ENCODE assay signal across 18 cellular contexts in genomic region chr10:14468726-14469125, GRCh38.
"Had no signal": no experiment of that assay in that cellular context is flagged by ENCODE, and none has a peak within 500 bp of the region (broad histone marks: within the 10 kb centered on the region; RNA-seq: fewer than 3 reads in every experiment).

No MANE protein-coding gene starts in this region.

- H3K36me3 Mint-ChIP-seq: activated naive CD4-positive, alpha-beta T cell treated with anti-CD3 and anti-CD28 coated beads, Interleukin-2, amount 50 U/mL, for 72 hours had no signal

- DNase-seq: activated CD4-positive, alpha-beta T cell treated with anti-CD3 and anti-CD28 coated beads for 4 hours; activated CD8-positive, alpha-beta memory T cell treated with anti-CD3 and anti-CD28 coated beads, Interleukin-2, amount 50 U/mL, for 4 hours; activated CD8-positive, alpha-beta T cell treated with anti-CD3 and anti-CD28 coated beads for 36 hours; activated naive CD8-positive, alpha-beta T cell treated with anti-CD3 and anti-CD28 coated beads, Interleukin-2, amount 50 U/mL, for 24 hours; amniotic stem cell; body of pancreas; central memory CD4-positive, alpha-beta T cell; KG1; MV-4-11; NCI-H2029 treated with DMSO at 0.1 percent for 48 hours; NCI-H524 treated with DMSO at 0.1 percent for 48 hours; PC-3; SHP77 treated with DMSO at 0.1 percent for 48 hours had no signal

- H3K36me3 ChIP-seq: ascending aorta had no signal

- ATAC-seq: activated CD4-positive, CD25-positive, alpha-beta regulatory T cell treated with anti-CD3 and anti-CD28 coated beads, Interleukin-2, amount 50 U/mL, for 24 hours; activated CD8-positive, alpha-beta T cell treated with anti-CD3 and anti-CD28 coated beads for 36 hours; activated naive CD4-positive, alpha-beta T cell treated with anti-CD3 and anti-CD28 coated beads, Interleukin-2, amount 50 U/mL, for 72 hours; activated naive CD8-positive, alpha-beta T cell treated with anti-CD3 and anti-CD28 coated beads, Interleukin-2, amount 50 U/mL, for 24 hours; body of pancreas; PC-3 had no signal

- H3K27ac ChIP-seq: ascending aorta, body of pancreas had no signal

- H3K9me3 ChIP-seq: ascending aorta, body of pancreas had no signal

- H3K4me3 Mint-ChIP-seq: activated CD8-positive, alpha-beta T cell treated with anti-CD3 and anti-CD28 coated beads for 36 hours; activated naive CD8-positive, alpha-beta T cell treated with anti-CD3 and anti-CD28 coated beads, Interleukin-2, amount 50 U/mL, for 24 hours; T-helper 1 cell treated with Interleukin-12 subunit alpha and Interleukin-12 subunit beta and Interleukin-4 antibody, amounts not matched to agents 30 μg/mL and 1 μg/mL, for 36 hours had no signal

- H3K27me3 ChIP-seq: ascending aorta, body of pancreas had no signal

- H3K4me1 ChIP-seq: ascending aorta had no signal

- H3K9me3 Mint-ChIP-seq: activated CD8-positive, alpha-beta T cell treated with anti-CD3 and anti-CD28 coated beads for 36 hours; activated naive CD4-positive, alpha-beta T cell treated with anti-CD3 and anti-CD28 coated beads, Interleukin-2, amount 50 U/mL, for 72 hours; activated naive CD8-positive, alpha-beta T cell treated with anti-CD3 and anti-CD28 coated beads, Interleukin-2, amount 50 U/mL, for 24 hours; T-helper 1 cell treated with Interleukin-12 subunit alpha and Interleukin-12 subunit beta and Interleukin-4 antibody, amounts not matched to agents 30 μg/mL and 1 μg/mL, for 36 hours had no signal

- H3K4me1 Mint-ChIP-seq: activated naive CD8-positive, alpha-beta T cell treated with anti-CD3 and anti-CD28 coated beads, Interleukin-2, amount 50 U/mL, for 24 hours; IgD-negative memory B cell had no signal

- H3K4me3 ChIP-seq: ascending aorta, body of pancreas had no signal

- H3K27ac Mint-ChIP-seq: activated CD8-positive, alpha-beta T cell treated with anti-CD3 and anti-CD28 coated beads for 36 hours; activated naive CD4-positive, alpha-beta T cell treated with anti-CD3 and anti-CD28 coated beads, Interleukin-2, amount 50 U/mL, for 72 hours; activated naive CD8-positive, alpha-beta T cell treated with anti-CD3 and anti-CD28 coated beads, Interleukin-2, amount 50 U/mL, for 24 hours; IgD-negative memory B cell; T-helper 1 cell treated with Interleukin-12 subunit alpha and Interleukin-12 subunit beta and Interleukin-4 antibody, amounts not matched to agents 30 μg/mL and 1 μg/mL, for 36 hours had no signal
